ENCODE assay signal across 1 cellular context in genomic region chr5:134268019-134268601, GRCh38.
TF ChIP-seq lines count a peak whose summit lies in the region.

No MANE protein-coding gene starts in this region.

TF ChIP-seq in HCT116, 20 proteins besides CTCF, POLR2A, EP300 and RAD21 (continued from another document):
- TF ChIP-seq SP1 (IDR thresholded peaks at IDR 0.05; ENCODE audit: low read depth) (no peak), CEBPB (IDR thresholded peaks at IDR 0.05; ENCODE audit: low read depth) (no peak)
